29 cellular contexts compared by ENCODE assay signal in the genomic region with DNA sequence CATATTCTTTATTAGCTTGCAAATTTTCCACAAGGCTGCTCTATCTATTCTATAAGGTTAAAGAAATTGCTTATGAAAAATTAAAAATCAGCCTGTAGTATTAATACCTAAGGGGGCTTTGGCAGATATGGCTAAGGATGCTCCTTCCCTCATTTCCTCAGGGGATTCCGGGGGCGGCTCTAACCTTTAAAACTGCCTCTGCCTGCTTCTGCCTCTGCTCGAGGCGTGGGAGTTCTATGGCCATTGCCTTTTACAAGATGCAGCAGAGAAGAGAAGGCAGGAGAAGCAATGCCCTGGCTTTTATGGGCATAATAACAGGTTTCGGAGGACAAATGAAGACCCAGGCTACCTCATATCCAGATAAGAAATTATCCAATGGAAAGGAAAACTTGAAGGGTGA.
"Had no signal": no experiment of that assay in that cellular context is flagged by ENCODE, and none has a peak within 500 bp of the region (broad histone marks: within the 10 kb centered on the region; RNA-seq: fewer than 3 reads in every experiment).

No MANE protein-coding gene starts in this region.

- H3K4me1 ChIP-seq: right atrium auricular region, suprapubic skin, tibial artery, uterus had no signal

- H3K36me3 Mint-ChIP-seq: naive thymus-derived CD8-positive, alpha-beta T cell had no signal

- H3K4me1 Mint-ChIP-seq: nephron had no signal

- H3K9ac ChIP-seq: neural progenitor cell had no signal

- H3K27me3 ChIP-seq: left lung, neural progenitor cell, neutrophil, ovary, right atrium auricular region, suprapubic skin, uterus had no signal

- H3K4me3 Mint-ChIP-seq: naive thymus-derived CD8-positive, alpha-beta T cell; nephron; neural progenitor cell; stimulated activated naive B cell treated with anti-CD40 and anti-IgM and Interleukin-4, amounts not matched to agents 10 μg/mL and 1 μg/mL and 100 μg/mL, for 72 hours; stimulated activated naive CD8-positive, alpha-beta T cell treated with anti-CD3 and anti-CD28 coated beads, Interleukin-15, Interleukin-2, amounts not matched to agents 100 ng/mL and 50 ng/mL, for 24 hours had no signal

- H3K36me3 ChIP-seq: left lung, lower lobe of right lung, neural progenitor cell, neutrophil, ovary, right atrium auricular region, suprapubic skin, thoracic aorta, tibial artery, uterus had no signal

- ATAC-seq: left cardiac atrium; left lung; naive thymus-derived CD8-positive, alpha-beta T cell; sciatic nerve; stimulated activated naive B cell treated with anti-CD40 and anti-IgM and Interleukin-4, amounts not matched to agents 10 μg/mL and 1 μg/mL and 100 μg/mL, for 72 hours had no signal

- H3K27ac Mint-ChIP-seq: naive thymus-derived CD8-positive, alpha-beta T cell; nephron; progenitor cell of endocrine pancreas; stimulated activated naive CD8-positive, alpha-beta T cell treated with anti-CD3 and anti-CD28 coated beads, Interleukin-15, Interleukin-2, amounts not matched to agents 100 ng/mL and 50 ng/mL, for 24 hours had no signal

- DNase-seq: hypothalamus; kidney glomerular epithelial cell; left cardiac atrium; left lung; lower lobe of right lung; mammary epithelial cell; mesenchymal stem cell; naive thymus-derived CD8-positive, alpha-beta T cell; occipital lobe; stimulated activated CD4-positive, alpha-beta T cell treated with anti-CD3 and anti-CD28 coated beads, Interleukin-12 subunit alpha, Interleukin-12 subunit beta, amount 100 ng/mL, for 4 hours; stimulated activated CD4-positive, alpha-beta T cell treated with anti-CD3 and anti-CD28 coated beads, Interleukin-15, amount 100 ng/mL, for 24 hours; stimulated activated CD4-positive, alpha-beta T cell treated with anti-CD3 and anti-CD28 coated beads, Interleukin-2, amount 100 ng/mL, for 24 hours; stimulated activated CD4-positive, alpha-beta T cell treated with anti-CD3 and anti-CD28 coated beads, Interleukin-4, amount 100 ng/mL, for 1 hour; stimulated activated naive B cell treated with anti-CD40 and anti-IgM and Interleukin-4, amounts not matched to agents 10 μg/mL and 1 μg/mL and 100 μg/mL, for 72 hours; tibial artery; trophoblast cell; uterus had no signal

- H3K9me3 ChIP-seq: left lung, lower lobe of right lung, neutrophil, ovary, right atrium auricular region, suprapubic skin, thoracic aorta, tibial artery, uterus had no signal

- FAIRE-seq: keratinocyte had no signal

- H3K27ac ChIP-seq: left lung, lower lobe of right lung, neural progenitor cell, neutrophil, ovary, right atrium auricular region, skin epidermis, suprapubic skin, thoracic aorta, tibial artery, uterus had no signal

- H3K9me3 Mint-ChIP-seq: naive thymus-derived CD8-positive, alpha-beta T cell; nephron; stimulated activated naive B cell treated with anti-CD40 and anti-IgM and Interleukin-4, amounts not matched to agents 10 μg/mL and 1 μg/mL and 100 μg/mL, for 72 hours; stimulated activated naive CD8-positive, alpha-beta T cell treated with anti-CD3 and anti-CD28 coated beads, Interleukin-15, Interleukin-2, amounts not matched to agents 100 ng/mL and 50 ng/mL, for 24 hours had no signal

- H3K4me3 ChIP-seq: left lung, lower lobe of right lung, neural progenitor cell, ovary, right atrium auricular region, skin epidermis, suprapubic skin, thoracic aorta, tibial artery, uterus had no signal

- H3K27me3 Mint-ChIP-seq: naive thymus-derived CD8-positive, alpha-beta T cell; progenitor cell of endocrine pancreas; stimulated activated naive CD8-positive, alpha-beta T cell treated with anti-CD3 and anti-CD28 coated beads, Interleukin-15, Interleukin-2, amounts not matched to agents 100 ng/mL and 50 ng/mL, for 24 hours had no signal
